In genomic region chr4:151355155-151355554, GRCh38 we compare ENCODE assay signal across 21 cellular contexts. TPM values are rescaled to one million over a fixed set of nuclear protein-coding genes. Genes with fewer than 3 reads are reported as not detected.
"Had no signal": no experiment of that assay in that cellular context is flagged by ENCODE, and none has a peak within 500 bp of the region (broad histone marks: within the 10 kb centered on the region; RNA-seq: fewer than 3 reads in every experiment).

No MANE protein-coding gene starts in this region.

- H3K27ac ChIP-seq: brain microvascular endothelial cell, Peyer's patch had no signal

- H3K4me1 ChIP-seq: Peyer's patch had no signal

- H3K36me3 ChIP-seq: brain microvascular endothelial cell, Peyer's patch had no signal

- H3K27me3 ChIP-seq: brain microvascular endothelial cell, Peyer's patch had no signal

- FAIRE-seq: TTC549 had no signal

- DNase-seq: activated B cell treated with CpG ODN at 0.5 μM for 24 hours; activated CD4-positive, alpha-beta T cell treated with anti-CD3 and anti-CD28 coated beads for 1 hour; activated CD4-positive, alpha-beta T cell treated with anti-CD3 and anti-CD28 coated beads, Interleukin-2, amount 10 ng/mL, durations not matched to agents 24 days and 14 days; activated CD4-positive, alpha-beta T cell treated with anti-CD3 and anti-CD28 coated beads, Interleukin-2, amount 50 U/mL, for 48 hours; activated effector memory CD4-positive, alpha-beta T cell treated with anti-CD3 and anti-CD28 coated beads, Interleukin-2, amount 50 U/mL, for 16 hours; activated naive CD4-positive, alpha-beta T cell treated with Interleukin-2 at 50 U/mL for 16 hours; activated T-cell treated with anti-CD3 and anti-CD28 coated beads, Interleukin-2, amount 50 U/mL, for 4 hours; brain microvascular endothelial cell; caudate nucleus; KG1; NCI-H1092; NCI-H146; NCI-H187 treated with DMSO at 0.1 percent for 48 hours; NCI-H2081 treated with DMSO at 0.1 percent for 48 hours; NCI-H510A treated with DMSO at 0.1 percent for 48 hours; Peyer's patch; SIG-M5; T-helper 17 cell; T-helper 9 cell had no signal

- H3K4me3 ChIP-seq: Peyer's patch had no signal

- H3K9me3 ChIP-seq: Peyer's patch had no signal

RNA-seq across cellular contexts. Expression of gene SH3D19, which starts 29.8 kb away (rescaled TPM):
- total RNA-seq: activated B cell treated with CpG ODN at 0.5 μM for 24 hours; activated CD4-positive, alpha-beta T cell treated with anti-CD3 and anti-CD28 coated beads, Interleukin-2, amount 10 ng/mL, durations not matched to agents 24 days and 14 days; T-helper 17 cell had no signal

RNA-seq across cellular contexts. Expression of gene FHIP1A, which starts 53.8 kb away (rescaled TPM):
- total RNA-seq: activated CD4-positive, alpha-beta T cell treated with anti-CD3 and anti-CD28 coated beads, Interleukin-2, amount 10 ng/mL, durations not matched to agents 24 days and 14 days had no signal
- polyA plus RNA-seq: IgD-negative memory B cell had no signal
